In the genomic region with DNA sequence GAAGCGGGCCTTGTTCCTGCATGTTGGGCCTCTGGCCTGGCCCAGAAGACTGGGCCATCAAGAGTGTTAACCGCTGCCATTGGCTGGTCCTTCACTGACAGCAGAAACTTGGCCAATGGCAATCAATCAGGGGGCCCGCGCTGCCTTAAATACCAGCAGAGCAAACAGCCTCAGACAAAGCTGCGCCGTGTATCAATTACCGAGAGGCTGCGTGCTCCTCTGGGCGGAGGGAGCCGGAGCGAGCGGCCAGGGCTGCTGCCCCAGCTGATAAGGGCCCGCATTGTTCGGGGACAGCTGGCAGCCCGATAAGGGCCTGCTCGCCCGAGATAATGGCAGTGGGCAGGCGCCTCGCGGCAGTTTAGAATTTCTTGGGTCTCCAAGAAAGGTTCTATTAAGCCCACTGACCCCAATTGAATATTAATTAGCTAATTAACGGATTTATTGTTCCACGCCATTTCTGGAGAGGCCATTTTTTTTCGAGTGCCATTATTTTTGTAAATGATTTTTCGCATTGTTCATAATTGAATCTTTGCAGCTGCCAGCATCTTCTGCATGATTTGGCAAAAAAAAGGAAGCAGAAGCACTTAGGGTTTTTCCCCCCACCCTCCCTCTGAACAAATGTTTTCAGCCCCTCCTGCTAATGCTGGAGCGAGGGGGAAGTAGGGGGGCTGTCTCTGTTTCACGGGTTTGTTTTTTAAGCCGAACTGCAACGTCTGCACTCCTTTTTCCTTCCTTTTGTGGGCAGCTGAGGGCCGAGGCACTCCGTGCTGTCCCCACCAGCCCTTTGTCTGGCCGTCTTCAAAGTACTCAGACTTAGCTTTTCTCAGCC, we compare ENCODE assay signal across 1 cellular context.
A peak's percentile ranks its signal among the peaks of the same experiment; 100 is the strongest.
TF ChIP-seq lines count a peak whose summit lies in the region.

No MANE protein-coding gene starts in this region.

TF ChIP-seq in K562, 482 proteins besides CTCF, POLR2A, EP300 and RAD21 (continued from another document and continues in another):
- TF ChIP-seq, protein P1, sequence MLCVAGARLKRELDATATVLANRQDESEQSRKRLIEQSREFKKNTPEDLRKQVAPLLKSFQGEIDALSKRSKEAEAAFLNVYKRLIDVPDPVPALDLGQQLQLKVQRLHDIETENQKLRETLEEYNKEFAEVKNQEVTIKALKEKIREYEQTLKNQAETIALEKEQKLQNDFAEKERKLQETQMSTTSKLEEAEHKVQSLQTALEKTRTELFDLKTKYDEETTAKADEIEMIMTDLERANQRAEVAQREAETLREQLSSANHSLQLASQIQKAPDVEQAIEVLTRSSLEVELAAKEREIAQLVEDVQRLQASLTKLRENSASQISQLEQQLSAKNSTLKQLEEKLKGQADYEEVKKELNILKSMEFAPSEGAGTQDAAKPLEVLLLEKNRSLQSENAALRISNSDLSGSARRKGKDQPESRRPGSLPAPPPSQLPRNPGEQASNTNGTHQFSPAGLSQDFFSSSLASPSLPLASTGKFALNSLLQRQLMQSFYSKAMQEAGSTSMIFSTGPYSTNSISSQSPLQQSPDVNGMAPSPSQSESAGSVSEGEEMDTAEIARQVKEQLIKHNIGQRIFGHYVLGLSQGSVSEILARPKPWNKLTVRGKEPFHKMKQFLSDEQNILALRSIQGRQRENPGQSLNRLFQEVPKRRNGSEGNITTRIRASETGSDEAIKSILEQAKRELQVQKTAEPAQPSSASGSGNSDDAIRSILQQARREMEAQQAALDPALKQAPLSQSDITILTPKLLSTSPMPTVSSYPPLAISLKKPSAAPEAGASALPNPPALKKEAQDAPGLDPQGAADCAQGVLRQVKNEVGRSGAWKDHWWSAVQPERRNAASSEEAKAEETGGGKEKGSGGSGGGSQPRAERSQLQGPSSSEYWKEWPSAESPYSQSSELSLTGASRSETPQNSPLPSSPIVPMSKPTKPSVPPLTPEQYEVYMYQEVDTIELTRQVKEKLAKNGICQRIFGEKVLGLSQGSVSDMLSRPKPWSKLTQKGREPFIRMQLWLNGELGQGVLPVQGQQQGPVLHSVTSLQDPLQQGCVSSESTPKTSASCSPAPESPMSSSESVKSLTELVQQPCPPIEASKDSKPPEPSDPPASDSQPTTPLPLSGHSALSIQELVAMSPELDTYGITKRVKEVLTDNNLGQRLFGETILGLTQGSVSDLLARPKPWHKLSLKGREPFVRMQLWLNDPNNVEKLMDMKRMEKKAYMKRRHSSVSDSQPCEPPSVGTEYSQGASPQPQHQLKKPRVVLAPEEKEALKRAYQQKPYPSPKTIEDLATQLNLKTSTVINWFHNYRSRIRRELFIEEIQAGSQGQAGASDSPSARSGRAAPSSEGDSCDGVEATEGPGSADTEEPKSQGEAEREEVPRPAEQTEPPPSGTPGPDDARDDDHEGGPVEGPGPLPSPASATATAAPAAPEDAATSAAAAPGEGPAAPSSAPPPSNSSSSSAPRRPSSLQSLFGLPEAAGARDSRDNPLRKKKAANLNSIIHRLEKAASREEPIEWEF (CRISPR knock-in tag; IDR thresholded peaks at IDR 0.05): peak; percentile 92
- TF ChIP-seq, protein P2, sequence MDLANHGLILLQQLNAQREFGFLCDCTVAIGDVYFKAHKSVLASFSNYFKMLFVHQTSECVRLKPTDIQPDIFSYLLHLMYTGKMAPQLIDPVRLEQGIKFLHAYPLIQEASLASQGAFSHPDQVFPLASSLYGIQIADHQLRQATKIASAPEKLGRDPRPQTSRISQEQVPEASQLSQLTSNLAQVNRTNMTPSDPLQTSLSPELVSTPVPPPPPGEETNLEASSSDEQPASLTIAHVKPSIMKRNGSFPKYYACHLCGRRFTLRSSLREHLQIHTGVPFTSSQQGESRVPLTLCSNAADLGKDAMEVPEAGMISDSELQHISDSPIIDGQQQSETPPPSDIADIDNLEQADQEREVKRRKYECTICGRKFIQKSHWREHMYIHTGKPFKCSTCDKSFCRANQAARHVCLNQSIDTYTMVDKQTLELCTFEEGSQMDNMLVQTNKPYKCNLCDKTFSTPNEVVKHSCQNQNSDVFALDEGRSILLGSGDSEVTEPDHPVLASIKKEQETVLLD (IDR thresholded peaks at IDR 0.05): peak; percentile 23; the same call in 1 of the 2 replicates
- TF ChIP-seq KAT7 (CRISPR knock-in tag; IDR thresholded peaks at IDR 0.05; ENCODE audit: borderline replicate concordance) (no peak), TAL1 (IDR thresholded peaks at IDR 0.05) (peak; percentile 99), SRSF1 (IDR thresholded peaks at IDR 0.05; ENCODE audit: low read depth, low read length) (no peak), DACH1 (IDR thresholded peaks at IDR 0.05; ENCODE audit: partially characterized antibody) (peak; percentile 92), MCM3 (IDR thresholded peaks at IDR 0.05) (no peak), ZKSCAN8 (CRISPR knock-in tag; IDR thresholded peaks at IDR 0.05) (peak; percentile 92), MEF2A (IDR thresholded peaks at IDR 0.05; ENCODE audit: control insufficient read depth, low read depth, low read length) (no peak), SMARCC2 (IDR thresholded peaks at IDR 0.05; ENCODE audit: low read depth) (peak; percentile 89), LEF1 (IDR thresholded peaks at IDR 0.05) (peak; percentile 65), TRIM28 (IDR thresholded peaks at IDR 0.05) (no peak), SAP30 (IDR thresholded peaks at IDR 0.05; ENCODE audit: borderline replicate concordance, insufficient read depth, low read depth, low read length, poor library complexity, severe bottlenecking) (no peak), HDAC2 (IDR thresholded peaks at IDR 0.05) (peak; percentile 77), TEAD1 (CRISPR knock-in tag; IDR thresholded peaks at IDR 0.05) (peak; percentile 96 to 98), ATF7 (IDR thresholded peaks at IDR 0.05) (peak; percentile 48; the same call in 1 of the 2 replicates), DIDO1 (tag; IDR thresholded peaks at IDR 0.05; ENCODE audit: low read depth) (no peak), SIRT6 (IDR thresholded peaks at IDR 0.05; ENCODE audit: low read depth, low read length) (no peak), SUPT5H (IDR thresholded peaks at IDR 0.05) (no peak), ZNF707 (CRISPR knock-in tag; conservative IDR thresholded peaks at IDR 0.05) (no peak), ZNF354B (CRISPR knock-in tag; IDR thresholded peaks at IDR 0.05) (no peak), SAFB (IDR thresholded peaks at IDR 0.05; ENCODE audit: borderline replicate concordance, low read depth, low read length) (no peak), FUS (optimal IDR thresholded peaks at IDR 0.05; ENCODE audit: low read depth, low read length) (no peak), SP1 (CRISPR knock-in tag; IDR thresholded peaks at IDR 0.05) (peak; percentile 39; the same call in 1 of the 2 replicates), HNRNPK (IDR thresholded peaks at IDR 0.05; ENCODE audit: low read depth, low read length, poor library complexity, severe bottlenecking) (no peak), ZNF263 (CRISPR knock-in tag; IDR thresholded peaks at IDR 0.05; ENCODE audit: borderline replicate concordance) (0 out of 2 replicates have a peak, but pooled peaks have one; percentile 24), ZNF165 (CRISPR knock-in tag; IDR thresholded peaks at IDR 0.05; ENCODE audit: borderline replicate concordance) (no peak), RUNX1 (IDR thresholded peaks at IDR 0.05; ENCODE audit: low read depth) (peak; percentile 94), CBFA2T2 (conservative IDR thresholded peaks at IDR 0.05) (peak; percentile 98), HDAC3 (IDR thresholded peaks at IDR 0.05; ENCODE audit: borderline replicate concordance, partially characterized antibody) (peak; percentile 77), ZBTB1 (CRISPR knock-in tag; IDR thresholded peaks at IDR 0.05; ENCODE audit: borderline replicate concordance, low read depth) (no peak), ZBTB17 (CRISPR knock-in tag; IDR thresholded peaks at IDR 0.05) (peak; percentile 89), PTRF (tag; IDR thresholded peaks at IDR 0.05) (no peak), ZNF253 (CRISPR knock-in tag; conservative IDR thresholded peaks at IDR 0.05) (no peak), NCOA1 (IDR thresholded peaks at IDR 0.05; ENCODE audit: low read depth) (peak; percentile 61; the same call in 1 of the 2 replicates)
- TF ChIP-seq, protein P3, sequence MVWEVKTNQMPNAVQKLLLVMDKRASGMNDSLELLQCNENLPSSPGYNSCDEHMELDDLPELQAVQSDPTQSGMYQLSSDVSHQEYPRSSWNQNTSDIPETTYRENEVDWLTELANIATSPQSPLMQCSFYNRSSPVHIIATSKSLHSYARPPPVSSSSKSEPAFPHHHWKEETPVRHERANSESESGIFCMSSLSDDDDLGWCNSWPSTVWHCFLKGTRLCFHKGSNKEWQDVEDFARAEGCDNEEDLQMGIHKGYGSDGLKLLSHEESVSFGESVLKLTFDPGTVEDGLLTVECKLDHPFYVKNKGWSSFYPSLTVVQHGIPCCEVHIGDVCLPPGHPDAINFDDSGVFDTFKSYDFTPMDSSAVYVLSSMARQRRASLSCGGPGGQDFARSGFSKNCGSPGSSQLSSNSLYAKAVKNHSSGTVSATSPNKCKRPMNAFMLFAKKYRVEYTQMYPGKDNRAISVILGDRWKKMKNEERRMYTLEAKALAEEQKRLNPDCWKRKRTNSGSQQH (CRISPR knock-in tag; IDR thresholded peaks at IDR 0.05): no peak
- TF ChIP-seq, protein P4, sequence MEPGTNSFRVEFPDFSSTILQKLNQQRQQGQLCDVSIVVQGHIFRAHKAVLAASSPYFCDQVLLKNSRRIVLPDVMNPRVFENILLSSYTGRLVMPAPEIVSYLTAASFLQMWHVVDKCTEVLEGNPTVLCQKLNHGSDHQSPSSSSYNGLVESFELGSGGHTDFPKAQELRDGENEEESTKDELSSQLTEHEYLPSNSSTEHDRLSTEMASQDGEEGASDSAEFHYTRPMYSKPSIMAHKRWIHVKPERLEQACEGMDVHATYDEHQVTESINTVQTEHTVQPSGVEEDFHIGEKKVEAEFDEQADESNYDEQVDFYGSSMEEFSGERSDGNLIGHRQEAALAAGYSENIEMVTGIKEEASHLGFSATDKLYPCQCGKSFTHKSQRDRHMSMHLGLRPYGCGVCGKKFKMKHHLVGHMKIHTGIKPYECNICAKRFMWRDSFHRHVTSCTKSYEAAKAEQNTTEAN (CRISPR knock-in tag; IDR thresholded peaks at IDR 0.05): no peak
- TF ChIP-seq, protein P5, sequence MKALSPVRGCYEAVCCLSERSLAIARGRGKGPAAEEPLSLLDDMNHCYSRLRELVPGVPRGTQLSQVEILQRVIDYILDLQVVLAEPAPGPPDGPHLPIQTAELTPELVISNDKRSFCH (CRISPR knock-in tag; IDR thresholded peaks at IDR 0.05): no peak
- TF ChIP-seq, protein P5 (tag; IDR thresholded peaks at IDR 0.05): peak; percentile 87
- TF ChIP-seq, protein P6, sequence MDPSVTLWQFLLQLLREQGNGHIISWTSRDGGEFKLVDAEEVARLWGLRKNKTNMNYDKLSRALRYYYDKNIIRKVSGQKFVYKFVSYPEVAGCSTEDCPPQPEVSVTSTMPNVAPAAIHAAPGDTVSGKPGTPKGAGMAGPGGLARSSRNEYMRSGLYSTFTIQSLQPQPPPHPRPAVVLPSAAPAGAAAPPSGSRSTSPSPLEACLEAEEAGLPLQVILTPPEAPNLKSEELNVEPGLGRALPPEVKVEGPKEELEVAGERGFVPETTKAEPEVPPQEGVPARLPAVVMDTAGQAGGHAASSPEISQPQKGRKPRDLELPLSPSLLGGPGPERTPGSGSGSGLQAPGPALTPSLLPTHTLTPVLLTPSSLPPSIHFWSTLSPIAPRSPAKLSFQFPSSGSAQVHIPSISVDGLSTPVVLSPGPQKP (CRISPR knock-in tag; IDR thresholded peaks at IDR 0.05): no peak
- TF ChIP-seq, protein P7, sequence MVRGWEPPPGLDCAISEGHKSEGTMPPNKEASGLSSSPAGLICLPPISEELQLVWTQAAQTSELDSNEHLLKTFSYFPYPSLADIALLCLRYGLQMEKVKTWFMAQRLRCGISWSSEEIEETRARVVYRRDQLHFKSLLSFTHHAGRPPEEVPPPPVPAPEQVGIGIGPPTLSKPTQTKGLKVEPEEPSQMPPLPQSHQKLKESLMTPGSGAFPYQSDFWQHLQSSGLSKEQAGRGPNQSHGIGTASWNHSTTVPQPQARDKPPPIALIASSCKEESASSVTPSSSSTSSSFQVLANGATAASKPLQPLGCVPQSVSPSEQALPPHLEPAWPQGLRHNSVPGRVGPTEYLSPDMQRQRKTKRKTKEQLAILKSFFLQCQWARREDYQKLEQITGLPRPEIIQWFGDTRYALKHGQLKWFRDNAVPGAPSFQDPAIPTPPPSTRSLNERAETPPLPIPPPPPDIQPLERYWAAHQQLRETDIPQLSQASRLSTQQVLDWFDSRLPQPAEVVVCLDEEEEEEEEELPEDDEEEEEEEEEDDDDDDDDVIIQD (CRISPR knock-in tag; IDR thresholded peaks at IDR 0.05): no peak
- TF ChIP-seq, protein P8, sequence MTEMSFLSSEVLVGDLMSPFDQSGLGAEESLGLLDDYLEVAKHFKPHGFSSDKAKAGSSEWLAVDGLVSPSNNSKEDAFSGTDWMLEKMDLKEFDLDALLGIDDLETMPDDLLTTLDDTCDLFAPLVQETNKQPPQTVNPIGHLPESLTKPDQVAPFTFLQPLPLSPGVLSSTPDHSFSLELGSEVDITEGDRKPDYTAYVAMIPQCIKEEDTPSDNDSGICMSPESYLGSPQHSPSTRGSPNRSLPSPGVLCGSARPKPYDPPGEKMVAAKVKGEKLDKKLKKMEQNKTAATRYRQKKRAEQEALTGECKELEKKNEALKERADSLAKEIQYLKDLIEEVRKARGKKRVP (CRISPR knock-in tag; IDR thresholded peaks at IDR 0.05): peak; percentile 83
- TF ChIP-seq, protein P9, sequence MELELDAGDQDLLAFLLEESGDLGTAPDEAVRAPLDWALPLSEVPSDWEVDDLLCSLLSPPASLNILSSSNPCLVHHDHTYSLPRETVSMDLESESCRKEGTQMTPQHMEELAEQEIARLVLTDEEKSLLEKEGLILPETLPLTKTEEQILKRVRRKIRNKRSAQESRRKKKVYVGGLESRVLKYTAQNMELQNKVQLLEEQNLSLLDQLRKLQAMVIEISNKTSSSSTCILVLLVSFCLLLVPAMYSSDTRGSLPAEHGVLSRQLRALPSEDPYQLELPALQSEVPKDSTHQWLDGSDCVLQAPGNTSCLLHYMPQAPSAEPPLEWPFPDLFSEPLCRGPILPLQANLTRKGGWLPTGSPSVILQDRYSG (tag; conservative IDR thresholded peaks at IDR 0.05; ENCODE audit: low read depth): peak; percentile 79; the same call in 1 of the 2 replicates
- TF ChIP-seq, protein P10, sequence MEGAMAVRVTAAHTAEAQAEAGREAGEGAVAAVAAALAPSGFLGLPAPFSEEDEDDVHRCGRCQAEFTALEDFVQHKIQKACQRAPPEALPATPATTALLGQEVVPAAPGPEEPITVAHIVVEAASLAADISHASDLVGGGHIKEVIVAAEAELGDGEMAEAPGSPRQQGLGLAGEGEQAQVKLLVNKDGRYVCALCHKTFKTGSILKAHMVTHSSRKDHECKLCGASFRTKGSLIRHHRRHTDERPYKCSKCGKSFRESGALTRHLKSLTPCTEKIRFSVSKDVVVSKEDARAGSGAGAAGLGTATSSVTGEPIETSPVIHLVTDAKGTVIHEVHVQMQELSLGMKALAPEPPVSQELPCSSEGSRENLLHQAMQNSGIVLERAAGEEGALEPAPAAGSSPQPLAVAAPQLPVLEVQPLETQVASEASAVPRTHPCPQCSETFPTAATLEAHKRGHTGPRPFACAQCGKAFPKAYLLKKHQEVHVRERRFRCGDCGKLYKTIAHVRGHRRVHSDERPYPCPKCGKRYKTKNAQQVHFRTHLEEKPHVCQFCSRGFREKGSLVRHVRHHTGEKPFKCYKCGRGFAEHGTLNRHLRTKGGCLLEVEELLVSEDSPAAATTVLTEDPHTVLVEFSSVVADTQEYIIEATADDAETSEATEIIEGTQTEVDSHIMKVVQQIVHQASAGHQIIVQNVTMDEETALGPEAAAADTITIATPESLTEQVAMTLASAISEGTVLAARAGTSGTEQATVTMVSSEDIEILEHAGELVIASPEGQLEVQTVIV (CRISPR knock-in tag; IDR thresholded peaks at IDR 0.05; ENCODE audit: borderline replicate concordance): no peak
